1 cellular context compared by ENCODE assay signal in genomic region chr17:2958706-2959222, GRCh38.
TF ChIP-seq lines count a peak whose summit lies in the region.

No MANE protein-coding gene starts in this region.

TF ChIP-seq in H1, 55 proteins besides CTCF, POLR2A, EP300 and RAD21:
- TF ChIP-seq SIX5 (IDR thresholded peaks at IDR 0.05; ENCODE audit: low read depth, low read length) = no peak
- TF ChIP-seq BACH1 (IDR thresholded peaks at IDR 0.05; ENCODE audit: low read length) = no peak
- TF ChIP-seq PHF8 (conservative IDR thresholded peaks at IDR 0.05; ENCODE audit: low read depth, low read length) = no peak
- no peak for TF ChIP-seq KDM1A (IDR thresholded peaks at IDR 0.05; ENCODE audit: borderline replicate concordance, low read length)
